ENCODE assay signal across 22 cellular contexts in the genomic region with DNA sequence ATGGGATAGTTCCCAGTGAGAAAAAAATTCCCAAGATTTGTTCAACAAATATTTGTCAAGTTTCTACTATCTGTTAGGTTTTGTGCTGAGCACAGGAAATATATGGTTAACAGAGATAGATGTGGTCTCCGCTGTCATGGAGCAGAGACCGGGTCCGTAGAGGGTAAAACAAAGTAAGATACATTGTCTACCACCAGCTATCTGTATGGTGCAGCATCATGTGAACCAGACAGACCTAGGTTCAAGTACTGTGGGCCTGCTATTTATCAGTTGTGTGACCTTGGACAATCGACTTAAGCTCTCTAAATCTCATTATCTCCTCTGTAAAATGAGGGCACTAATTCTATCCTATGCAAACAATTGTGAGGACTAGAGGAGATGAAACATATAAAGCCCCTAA.
"Had no signal": no experiment of that assay in that cellular context is flagged by ENCODE, and none has a peak within 500 bp of the region (broad histone marks: within the 10 kb centered on the region; RNA-seq: fewer than 3 reads in every experiment).

No MANE protein-coding gene starts in this region.

- ATAC-seq: activated CD4-positive, alpha-beta T cell treated with anti-CD3 and anti-CD28 coated beads for 36 hours; activated CD8-positive, alpha-beta memory T cell treated with anti-CD3 and anti-CD28 coated beads, Interleukin-2, amount 10 ng/mL, durations not matched to agents 7 days and 5 days; activated CD8-positive, alpha-beta T cell treated with anti-CD3 and anti-CD28 coated beads, Interleukin-2, amount 10 ng/mL, durations not matched to agents 7 days and 5 days; activated naive CD4-positive, alpha-beta T cell treated with anti-CD3 and anti-CD28 coated beads, Interleukin-2, amount 50 U/mL, for 72 hours; gastrocnemius medialis; left colon; psoas muscle; stimulated activated effector memory CD8-positive, alpha-beta T cell treated with anti-CD3 and anti-CD28 coated beads, Interleukin-12 subunit alpha, Interleukin-12 subunit beta, amount 100 ng/mL, for 72 hours had no signal

- DNase-seq: activated CD4-positive, alpha-beta T cell treated with anti-CD3 and anti-CD28 coated beads for 36 hours; activated CD8-positive, alpha-beta memory T cell treated with anti-CD3 and anti-CD28 coated beads, Interleukin-2, amount 10 ng/mL, durations not matched to agents 7 days and 5 days; activated CD8-positive, alpha-beta T cell treated with anti-CD3 and anti-CD28 coated beads, Interleukin-2, amount 10 ng/mL, durations not matched to agents 7 days and 5 days; activated naive CD4-positive, alpha-beta T cell; activated T-cell treated with anti-CD3 and anti-CD28 coated beads, Interleukin-2, amount 50 U/mL, for 48 hours; gastrocnemius medialis; glutamatergic neuron; left colon; mammary epithelial cell; naive B cell; nucleus accumbens; psoas muscle; sigmoid colon; small intestine; stimulated activated CD4-positive, alpha-beta T cell treated with anti-CD3 and anti-CD28 coated beads, Interleukin-4, amount 100 ng/mL, for 24 hours; T-helper 1 cell; trophoblast cell had no signal

- FAIRE-seq: endometrium, keratinocyte, small intestine, urothelium cell line had no signal
